In genomic region chr7:42929449-42929848, GRCh38 we compare ENCODE assay signal across 12 cellular contexts. TPM values are rescaled to one million over a fixed set of nuclear protein-coding genes. Genes with fewer than 3 reads are reported as not detected.
DNase-seq lines count a peak whose midpoint lies in the region; ATAC-seq and TF ChIP-seq lines count a peak whose summit lies in the region.
"Had no signal": no experiment of that assay in that cellular context is flagged by ENCODE, and none has a peak within 500 bp of the region (broad histone marks: within the 10 kb centered on the region; RNA-seq: fewer than 3 reads in every experiment).

No MANE protein-coding gene starts in this region.

- POLR2A ChIA-PET in CD8-positive, alpha-beta T cell (lab: Charles Lee) = interaction anchor here (0.7 to 1.8 kb wide), 3 partner anchors 9 to 816 kb away, joined by 3 to 6 read pairs (median 4); no protein-coding TSS in a partner anchor
- POLR2A ChIA-PET in naive thymus-derived CD4-positive, alpha-beta T cell (lab: Charles Lee) = interaction anchor here (1.5 to 4.4 kb wide), 4 partner anchors 12 to 20 kb away, joined by 5 to 20 read pairs (median 6); partner anchors contain the start of gene C7orf25

- no peak for DNase-seq in CD8-positive, alpha-beta T cell
- DNase-seq in HFFc6 = no peak
- DNase-seq in activated naive CD8-positive, alpha-beta T cell treated with anti-CD3 and anti-CD28 coated beads for 36 hours = no peak
- no peak for DNase-seq in naive thymus-derived CD4-positive, alpha-beta T cell
- DNase-seq in heart right ventricle = no peak
- DNase-seq in upper lobe of right lung = no peak
- DNase-seq: activated CD4-positive, CD25-positive, alpha-beta regulatory T cell treated with anti-CD3 and anti-CD28 coated beads, Interleukin-2, amount 50 U/mL, for 72 hours; NCI-H2227 treated with DMSO at 0.1 percent for 48 hours; Right ventricle myocardium superior; stimulated activated CD4-positive, alpha-beta T cell treated with anti-CD3 and anti-CD28 coated beads, Interleukin-15, amount 100 ng/mL, for 24 hours had no signal

- peaks cover 81% of the 10 kb centered on the region for H3K4me1 Mint-ChIP-seq in CD8-positive, alpha-beta T cell (ENCODE audit: low read depth)
- H3K4me1 Mint-ChIP-seq in HFFc6 (ENCODE audit: low read depth) = peaks cover 55% of the 10 kb centered on the region
- peaks cover 65% of the 10 kb centered on the region for H3K4me1 Mint-ChIP-seq in activated naive CD8-positive, alpha-beta T cell treated with anti-CD3 and anti-CD28 coated beads for 36 hours
- H3K4me1 Mint-ChIP-seq in naive thymus-derived CD4-positive, alpha-beta T cell = peaks cover 32 to 78% (median 69%) of the 10 kb centered on the region in 7 donors

- intact Hi-C loops in CD8-positive, alpha-beta T cell (cut with DNase I, micrococcal nuclease) = no loop called here
- intact Hi-C loops in naive thymus-derived CD4-positive, alpha-beta T cell (cut with micrococcal nuclease) = no loop called here
- intact Hi-C loops in heart right ventricle (cut with DNase I) = no loop called here
- intact Hi-C loops in upper lobe of right lung (cut with DNase I) = no loop called here

- no peak for ATAC-seq in CD8-positive, alpha-beta T cell
- ATAC-seq in naive thymus-derived CD4-positive, alpha-beta T cell = no peak
- ATAC-seq in heart right ventricle (no peak), upper lobe of right lung (no peak), GM19035 (IDR thresholded peaks at IDR 0.05; ENCODE audit: unreplicated experiment) (no peak)
- ATAC-seq: gastroesophageal sphincter had no signal

- TF ChIP-seq CTCF in CD8-positive, alpha-beta T cell (IDR thresholded peaks at IDR 0.05) = no peak
- TF ChIP-seq CTCF in HFFc6 (IDR thresholded peaks at IDR 0.05) = no peak
- TF ChIP-seq CTCF in heart right ventricle (IDR thresholded peaks at IDR 0.05) = no peak
- no peak for TF ChIP-seq CTCF in upper lobe of right lung (IDR thresholded peaks at IDR 0.05)

- H3K27me3 ChIP-seq in CD8-positive, alpha-beta T cell (ENCODE audit: insufficient read depth, low read length) = no peaks in the 10 kb centered on the region
- no peaks in the 10 kb centered on the region for H3K27me3 ChIP-seq in naive thymus-derived CD4-positive, alpha-beta T cell (ENCODE audit: control insufficient read depth in 2 of 2, insufficient read depth in 2 of 2, low read length in 2 of 2)
- H3K27me3 ChIP-seq in heart right ventricle (no peaks in the 10 kb centered on the region), upper lobe of right lung (no peaks in the 10 kb centered on the region)
- H3K27me3 ChIP-seq: gastroesophageal sphincter had no signal

- CTCF ChIA-PET in CD8-positive, alpha-beta T cell (lab: Charles Lee) = interaction anchor here (0.6 to 3.1 kb wide), 4 partner anchors 10 to 910 kb away, joined by 3 to 22 read pairs (median 3); no protein-coding TSS in a partner anchor
- CTCF ChIA-PET in naive thymus-derived CD4-positive, alpha-beta T cell (lab: Charles Lee) = interaction anchor here (1.0 kb wide), 1 partner anchor 653 kb away, joined by 3 read pairs; no protein-coding TSS in a partner anchor

- no peak overlapping the region for H3K4me3 Mint-ChIP-seq in CD8-positive, alpha-beta T cell
- peak overlapping the region; percentile 100 for H3K4me3 Mint-ChIP-seq in HFFc6
- peak overlapping the region; percentile 64 for H3K4me3 Mint-ChIP-seq in activated naive CD8-positive, alpha-beta T cell treated with anti-CD3 and anti-CD28 coated beads for 36 hours
- H3K4me3 Mint-ChIP-seq in naive thymus-derived CD4-positive, alpha-beta T cell = peak overlapping the region in 9 of 10 donors; percentile 9 to 95 (median 50)

- H3K4me1 ChIP-seq in CD8-positive, alpha-beta T cell (ENCODE audit: insufficient read depth, low read length) = peaks cover 45% of the 10 kb centered on the region
- H3K4me1 ChIP-seq in naive thymus-derived CD4-positive, alpha-beta T cell (ENCODE audit: control insufficient read depth in 2 of 2, insufficient read depth in 2 of 2, low read length in 2 of 2) = peaks cover 24 to 47% of the 10 kb centered on the region in 2 donors
- H3K4me1 ChIP-seq in heart right ventricle (peaks cover 5 to 67% (median 45%) of the 10 kb centered on the region in 9 donors), upper lobe of right lung (peaks cover 36% of the 10 kb centered on the region)

- peaks cover 13% of the 10 kb centered on the region for H3K36me3 ChIP-seq in CD8-positive, alpha-beta T cell (ENCODE audit: insufficient read depth, low read length)
- H3K36me3 ChIP-seq in naive thymus-derived CD4-positive, alpha-beta T cell (ENCODE audit: control insufficient read depth in 2 of 3, insufficient read depth in 3 of 3, low read length in 3 of 3) = peaks cover 7 to 32% (median 10%) of the 10 kb centered on the region in 3 experiments
- H3K36me3 ChIP-seq in heart right ventricle (peaks cover 0 to 36% (median 23%) of the 10 kb centered on the region in 9 donors), upper lobe of right lung (peaks cover 29% of the 10 kb centered on the region)

- peaks cover 41% of the 10 kb centered on the region for H3K36me3 Mint-ChIP-seq in CD8-positive, alpha-beta T cell
- peaks cover 17% of the 10 kb centered on the region for H3K36me3 Mint-ChIP-seq in HFFc6 (ENCODE audit: low read depth)
- H3K36me3 Mint-ChIP-seq in activated naive CD8-positive, alpha-beta T cell treated with anti-CD3 and anti-CD28 coated beads for 36 hours = peaks cover 63% of the 10 kb centered on the region
- H3K36me3 Mint-ChIP-seq in naive thymus-derived CD4-positive, alpha-beta T cell = peaks cover 5 to 18% (median 8%) of the 10 kb centered on the region in 5 donors

- H3K4me3 ChIP-seq in CD8-positive, alpha-beta T cell (ENCODE audit: low read depth, low read length) = no peak overlapping the region
- no peak overlapping the region for H3K4me3 ChIP-seq in naive thymus-derived CD4-positive, alpha-beta T cell (ENCODE audit: low read length)
- H3K4me3 ChIP-seq in heart right ventricle (no peak overlapping the region), upper lobe of right lung (no peak overlapping the region)

- 61 to 75% methylated on average over 3 of the region's 3 CpGs for whole genome bisulfite sequencing in heart right ventricle, 2 donors

- peak overlapping the region; percentile 19 for H3K27ac Mint-ChIP-seq in CD8-positive, alpha-beta T cell
- peak overlapping the region; percentile 24 for H3K27ac Mint-ChIP-seq in HFFc6
- H3K27ac Mint-ChIP-seq in activated naive CD8-positive, alpha-beta T cell treated with anti-CD3 and anti-CD28 coated beads for 36 hours = peak overlapping the region; percentile 61
- H3K27ac Mint-ChIP-seq in naive thymus-derived CD4-positive, alpha-beta T cell = peak overlapping the region in 8 of 9 donors; percentile 1 to 76 (median 20)

- no peaks in the 10 kb centered on the region for H3K9me3 Mint-ChIP-seq in CD8-positive, alpha-beta T cell
- H3K9me3 Mint-ChIP-seq in HFFc6 = no peaks in the 10 kb centered on the region
- no peaks in the 10 kb centered on the region for H3K9me3 Mint-ChIP-seq in activated naive CD8-positive, alpha-beta T cell treated with anti-CD3 and anti-CD28 coated beads for 36 hours
- no peaks in the 10 kb centered on the region for H3K9me3 Mint-ChIP-seq in naive thymus-derived CD4-positive, alpha-beta T cell

- H3K27me3 Mint-ChIP-seq in CD8-positive, alpha-beta T cell (ENCODE audit: low read depth) = no peaks in the 10 kb centered on the region
- H3K27me3 Mint-ChIP-seq in HFFc6 (ENCODE audit: insufficient read depth) = no peaks in the 10 kb centered on the region; the same call in 1 of the 2 replicates
- no peaks in the 10 kb centered on the region for H3K27me3 Mint-ChIP-seq in activated naive CD8-positive, alpha-beta T cell treated with anti-CD3 and anti-CD28 coated beads for 36 hours
- H3K27me3 Mint-ChIP-seq in naive thymus-derived CD4-positive, alpha-beta T cell = no peaks in the 10 kb centered on the region

- H3K9me3 ChIP-seq in CD8-positive, alpha-beta T cell (ENCODE audit: low read length) = no peaks in the 10 kb centered on the region
- no peaks in the 10 kb centered on the region for H3K9me3 ChIP-seq in naive thymus-derived CD4-positive, alpha-beta T cell (ENCODE audit: control insufficient read depth in 2 of 3, low read length in 3 of 3)
- no peaks in the 10 kb centered on the region for H3K9me3 ChIP-seq in heart right ventricle
- H3K9me3 ChIP-seq in upper lobe of right lung = no peaks in the 10 kb centered on the region
- H3K9me3 ChIP-seq: gastroesophageal sphincter had no signal

- H3K27ac ChIP-seq in CD8-positive, alpha-beta T cell (ENCODE audit: low read depth, low read length) = no peak overlapping the region
- H3K27ac ChIP-seq in naive thymus-derived CD4-positive, alpha-beta T cell (ENCODE audit: low read depth, low read length) = no peak overlapping the region
- no peak overlapping the region for H3K27ac ChIP-seq in heart right ventricle
- H3K27ac ChIP-seq in upper lobe of right lung = no peak overlapping the region
- H3K27ac ChIP-seq: gastroesophageal sphincter had no signal

RNA-seq across cellular contexts. Expression of gene PSMA2, which starts 2.5 kb away (rescaled TPM):
- total RNA-seq in CD8-positive, alpha-beta T cell = 10 to 100 TPM; 43.6 to 47.9 TPM
- 100 to 1,000 TPM; 105 to 140 (median 115) TPM for total RNA-seq in HFFc6 (2021; fragmentation: NEBNext Ultra II Directional; extraction: Animal tissue kit (Norgen Biotek cat#: 25700))
- 100 to 1,000 TPM; 207 to 235 TPM for total RNA-seq in activated naive CD8-positive, alpha-beta T cell treated with anti-CD3 and anti-CD28 coated beads for 36 hours
- total RNA-seq in naive thymus-derived CD4-positive, alpha-beta T cell = 100 to 1,000 TPM in 1 of 5 experiments, 10 to 100 TPM in 4; 29.3 to 144 (median 35.3) TPM
- polyA plus RNA-seq in naive thymus-derived CD4-positive, alpha-beta T cell = 100 to 1,000 TPM; 196 to 257 TPM
- 100 to 1,000 TPM in 1 of 10 donors, 10 to 100 TPM in 9; 66.3 to 103 (median 77.1) TPM for total RNA-seq in heart right ventricle
- polyA plus RNA-seq in heart right ventricle = 100 to 1,000 TPM in 1 of 2 donors, 10 to 100 TPM in 1; 32.4 to 154 TPM
- 55.1 TPM for total RNA-seq in upper lobe of right lung

RNA-seq across cellular contexts. Expression of gene MRPL32, which starts 2.7 kb away (rescaled TPM):
- total RNA-seq in CD8-positive, alpha-beta T cell = 10 to 100 TPM; 64.9 to 65.1 TPM
- 10 to 100 TPM; 49.2 to 69.6 (median 58.8) TPM for total RNA-seq in HFFc6 (2021; fragmentation: NEBNext Ultra II Directional; extraction: Animal tissue kit (Norgen Biotek cat#: 25700))
- total RNA-seq in activated naive CD8-positive, alpha-beta T cell treated with anti-CD3 and anti-CD28 coated beads for 36 hours = 10 to 100 TPM; 90.7 to 96.8 TPM
- total RNA-seq in naive thymus-derived CD4-positive, alpha-beta T cell = 10 to 100 TPM; 27.7 to 58.2 (median 53.4) TPM
- polyA plus RNA-seq in naive thymus-derived CD4-positive, alpha-beta T cell = 10 to 100 TPM; 43.9 to 52.9 TPM
- 10 to 100 TPM; 45.7 to 78.0 (median 57.0) TPM for total RNA-seq in heart right ventricle
- polyA plus RNA-seq in heart right ventricle = 10 to 100 TPM; 81.6 to 99.2 TPM
- 44.8 TPM for total RNA-seq in upper lobe of right lung

RNA-seq across cellular contexts. Expression of gene C7orf25, which starts 17.6 kb away (rescaled TPM):
- 1 to 10 TPM; 2.1 to 2.2 TPM for total RNA-seq in CD8-positive, alpha-beta T cell
- 1 to 10 TPM; 4.3 to 8.3 (median 6.8) TPM for total RNA-seq in HFFc6 (2021; fragmentation: NEBNext Ultra II Directional; extraction: Animal tissue kit (Norgen Biotek cat#: 25700))
- total RNA-seq in activated naive CD8-positive, alpha-beta T cell treated with anti-CD3 and anti-CD28 coated beads for 36 hours = 1 to 10 TPM; 3.8 to 4.3 TPM
- total RNA-seq in naive thymus-derived CD4-positive, alpha-beta T cell = 10 to 100 TPM in 1 of 5 experiments, 1 to 10 TPM in 4; 2.3 to 10.9 (median 5.3) TPM
- 1 to 10 TPM; 4.0 to 7.7 TPM for polyA plus RNA-seq in naive thymus-derived CD4-positive, alpha-beta T cell
- 1 to 10 TPM; 1.4 to 4.6 (median 3.3) TPM for total RNA-seq in heart right ventricle
- polyA plus RNA-seq in heart right ventricle = 10 to 100 TPM in 1 of 2 donors, 1 to 10 TPM in 1; 2.9 to 10.3 TPM
- total RNA-seq in upper lobe of right lung = 7.4 TPM
